22 cellular contexts compared by ENCODE assay signal in the genomic region with DNA sequence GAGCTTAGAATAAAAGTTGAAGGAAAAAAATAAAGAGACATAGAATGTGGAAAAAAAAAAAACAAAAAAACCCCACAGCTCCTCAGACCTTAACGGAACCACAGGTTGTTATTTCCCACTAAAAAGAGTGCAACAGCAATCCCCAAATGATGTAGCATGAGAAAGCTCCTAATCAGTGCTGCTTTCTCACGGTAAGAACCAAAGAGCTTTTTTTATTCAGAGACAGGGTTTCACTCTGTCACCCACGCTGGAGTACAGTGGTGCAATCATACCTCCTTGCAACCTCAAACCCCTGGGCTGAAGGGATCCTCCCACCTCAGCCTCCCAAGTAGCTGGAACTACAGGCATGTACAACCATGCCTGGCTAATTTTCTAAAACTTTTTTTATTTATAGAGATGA. TPM values are rescaled to one million over a fixed set of nuclear protein-coding genes. Genes with fewer than 3 reads are reported as not detected.
DNase-seq lines count a peak whose midpoint lies in the region; ATAC-seq lines count a peak whose summit lies in the region.
"Had no signal": no experiment of that assay in that cellular context is flagged by ENCODE, and none has a peak within 500 bp of the region (broad histone marks: within the 10 kb centered on the region; RNA-seq: fewer than 3 reads in every experiment).

No MANE protein-coding gene starts in this region.

- H3K27ac Mint-ChIP-seq in activated naive CD4-positive, alpha-beta T cell treated with anti-CD3 and anti-CD28 coated beads, Interleukin-2, amount 50 U/mL, for 24 hours, result peak overlapping the region; percentile 25
- peak overlapping the region in 1 of 2 donors; percentile 26 for H3K27ac Mint-ChIP-seq in activated naive CD4-positive, alpha-beta T cell treated with anti-CD3 and anti-CD28 coated beads, Interleukin-2, amount 50 U/mL, for 72 hours
- peak overlapping the region; percentile 74 to 95 (median 88) for H3K27ac Mint-ChIP-seq in naive thymus-derived CD8-positive, alpha-beta T cell
- H3K27ac Mint-ChIP-seq: T-helper 2 cell treated with Interferon-gamma antibody and Interleukin-4, amounts not matched to agents 5 μg/mL and 100 μg/mL, for 36 hours had no signal

- peak overlapping the region; percentile 0 for H3K4me3 Mint-ChIP-seq in activated naive CD4-positive, alpha-beta T cell treated with anti-CD3 and anti-CD28 coated beads, Interleukin-2, amount 50 U/mL, for 24 hours
- peak overlapping the region in 9 of 10 donors; percentile 9 to 68 (median 30) for H3K4me3 Mint-ChIP-seq in naive thymus-derived CD8-positive, alpha-beta T cell
- H3K4me3 Mint-ChIP-seq: T-helper 2 cell treated with Interferon-gamma antibody and Interleukin-4, amounts not matched to agents 5 μg/mL and 100 μg/mL, for 36 hours had no signal

- peak; percentile 48 for ATAC-seq in HG02610 (IDR thresholded peaks at IDR 0.05; ENCODE audit: unreplicated experiment)
- ATAC-seq in activated naive CD4-positive, alpha-beta T cell treated with anti-CD3 and anti-CD28 coated beads, Interleukin-2, amount 50 U/mL, for 72 hours, result peak; percentile 54 to 68
- ATAC-seq in naive thymus-derived CD8-positive, alpha-beta T cell, result peak in 1 of 2 donors; percentile 15
- no peak for ATAC-seq in HG03342 (IDR thresholded peaks at IDR 0.05; ENCODE audit: unreplicated experiment)
- ATAC-seq: body of pancreas, gastrocnemius medialis, left colon, right cardiac atrium, Right ventricle myocardium inferior, SK-N-SH treated with all-trans-retinoic acid at 6 μM for 48 hours had no signal

- POLR2A ChIA-PET in naive thymus-derived CD8-positive, alpha-beta T cell (lab: Charles Lee), result interaction anchor here (0.6 to 3.1 kb wide), 4 partner anchors 12 to 19 kb away, joined by 3 to 27 read pairs (median 4); a partner anchor contains a TSS

- peaks cover 68% of the 10 kb centered on the region for H3K4me1 Mint-ChIP-seq in activated naive CD4-positive, alpha-beta T cell treated with anti-CD3 and anti-CD28 coated beads, Interleukin-2, amount 50 U/mL, for 24 hours
- H3K4me1 Mint-ChIP-seq in naive thymus-derived CD8-positive, alpha-beta T cell, result peaks cover 27 to 56% (median 46%) of the 10 kb centered on the region in 4 donors

- no peaks in the 10 kb centered on the region for H3K27me3 Mint-ChIP-seq in activated naive CD4-positive, alpha-beta T cell treated with anti-CD3 and anti-CD28 coated beads, Interleukin-2, amount 50 U/mL, for 24 hours
- no peaks in the 10 kb centered on the region for H3K27me3 Mint-ChIP-seq in naive thymus-derived CD8-positive, alpha-beta T cell

- no peak for DNase-seq in activated naive CD4-positive, alpha-beta T cell treated with anti-CD3 and anti-CD28 coated beads, Interleukin-2, amount 50 U/mL, for 16 hours
- no peak for DNase-seq in activated naive CD4-positive, alpha-beta T cell treated with anti-CD3 and anti-CD28 coated beads, Interleukin-2, amount 50 U/mL, for 72 hours (ENCODE audit: low spot score in 2 of 2)
- no peak for DNase-seq in naive thymus-derived CD8-positive, alpha-beta T cell
- no peak for DNase-seq in LoVo (ENCODE audit: low spot score)
- DNase-seq: body of pancreas, C1 segment of cervical spinal cord, cerebellar nuclear complex, gastrocnemius medialis, left colon, NCI-H1105 treated with DMSO at 0.1 percent for 48 hours, NCI-H2029, NCI-H2227 treated with DMSO at 0.1 percent for 48 hours, NCI-H526 treated with DMSO at 0.1 percent for 48 hours, PC-9, posterior cingulate gyrus, right cardiac atrium had no signal

- peaks cover 8% of the 10 kb centered on the region for H3K36me3 Mint-ChIP-seq in activated naive CD4-positive, alpha-beta T cell treated with anti-CD3 and anti-CD28 coated beads, Interleukin-2, amount 50 U/mL, for 24 hours
- H3K36me3 Mint-ChIP-seq in activated naive CD4-positive, alpha-beta T cell treated with anti-CD3 and anti-CD28 coated beads, Interleukin-2, amount 50 U/mL, for 72 hours, result peaks cover 5 to 32% of the 10 kb centered on the region in 2 donors
- peaks cover 5 to 42% (median 9%) of the 10 kb centered on the region in 3 donors for H3K36me3 Mint-ChIP-seq in naive thymus-derived CD8-positive, alpha-beta T cell

- H3K9me3 Mint-ChIP-seq in activated naive CD4-positive, alpha-beta T cell treated with anti-CD3 and anti-CD28 coated beads, Interleukin-2, amount 50 U/mL, for 24 hours, result no peaks in the 10 kb centered on the region
- peaks cover 4 to 5% of the 10 kb centered on the region in 2 donors for H3K9me3 Mint-ChIP-seq in activated naive CD4-positive, alpha-beta T cell treated with anti-CD3 and anti-CD28 coated beads, Interleukin-2, amount 50 U/mL, for 72 hours
- H3K9me3 Mint-ChIP-seq in naive thymus-derived CD8-positive, alpha-beta T cell, result peaks cover 0 to 4% (median 0%) of the 10 kb centered on the region in 9 donors
- H3K9me3 Mint-ChIP-seq: T-helper 2 cell treated with Interferon-gamma antibody and Interleukin-4, amounts not matched to agents 5 μg/mL and 100 μg/mL, for 36 hours had no signal

RNA-seq across cellular contexts. Expression of a gene that starts 13.3 kb away (rescaled TPM):
- total RNA-seq in activated naive CD4-positive, alpha-beta T cell treated with anti-CD3 and anti-CD28 coated beads, Interleukin-2, amount 50 U/mL, for 72 hours, result 100 to 1,000 TPM; 138 to 141 TPM
- 10 to 100 TPM; 67.5 to 68.4 TPM for total RNA-seq in naive thymus-derived CD8-positive, alpha-beta T cell
- 100 to 1,000 TPM; 282 to 364 (median 294) TPM for polyA plus RNA-seq in naive thymus-derived CD8-positive, alpha-beta T cell
